In genomic region chr6:167341038-167341613, GRCh38 we compare ENCODE assay signal across 27 cellular contexts. TPM values are rescaled to one million over a fixed set of nuclear protein-coding genes. Genes with fewer than 3 reads are reported as not detected.
DNase-seq lines count a peak whose midpoint lies in the region; TF ChIP-seq lines count a peak whose summit lies in the region.
"Had no signal": no experiment of that assay in that cellular context is flagged by ENCODE, and none has a peak within 500 bp of the region (broad histone marks: within the 10 kb centered on the region; RNA-seq: fewer than 3 reads in every experiment).

No MANE protein-coding gene starts in this region.

- no peaks in the 10 kb centered on the region for H3K27me3 ChIP-seq in esophagus muscularis mucosa
- H3K27me3 ChIP-seq: pancreas, upper lobe of right lung had no signal

- peaks cover 11% of the 10 kb centered on the region for H3K9me3 Mint-ChIP-seq in nephron progenitor cell
- H3K9me3 Mint-ChIP-seq: activated naive CD4-positive, alpha-beta T cell treated with anti-CD3 and anti-CD28 coated beads, Interleukin-2, amount 50 U/mL, for 72 hours; stimulated activated naive B cell treated with anti-CD40 and anti-IgM and Interleukin-4, amounts not matched to agents 10 μg/mL and 1 μg/mL and 100 μg/mL, for 72 hours had no signal

- H3K36me3 ChIP-seq in esophagus muscularis mucosa, result no peaks in the 10 kb centered on the region
- H3K36me3 ChIP-seq: pancreas, upper lobe of right lung, WERI-Rb-1 had no signal

- H3K27me3 Mint-ChIP-seq in nephron progenitor cell (ENCODE audit: low read depth, poor library complexity), result peaks cover 25% of the 10 kb centered on the region

- WGBS in esophagus muscularis mucosa, result 52% methylated on average over 13 of the region's 13 CpGs

- H3K4me1 Mint-ChIP-seq in nephron progenitor cell, result peaks cover 32% of the 10 kb centered on the region
- H3K4me1 Mint-ChIP-seq: immature natural killer cell; memory B cell; stimulated activated naive B cell treated with anti-CD40 and anti-IgM and Interleukin-4, amounts not matched to agents 10 μg/mL and 1 μg/mL and 100 μg/mL, for 72 hours had no signal

- H3K27ac ChIP-seq in esophagus muscularis mucosa (replicated peaks in 1 of 4), result no peak overlapping the region
- H3K27ac ChIP-seq: pancreas, upper lobe of right lung, WERI-Rb-1 had no signal

- DNase-seq in NCI-H1092 (lab: John Stamatoyannopoulos, UW), result peak; percentile 26
- DNase-seq in NCI-H2029 treated with DMSO at 0.1 percent for 48 hours (lab: John Stamatoyannopoulos, UW), result peak; percentile 39
- DNase-seq in NCI-H748 treated with DMSO at 0.1 percent for 48 hours (lab: John Stamatoyannopoulos, UW), result peak; percentile 63
- DNase-seq in nephron progenitor cell, result no peak
- DNase-seq in esophagus muscularis mucosa (ENCODE audit: extremely low spot score), result no peak
- no peak for DNase-seq in AG08395 (ENCODE audit: low spot score)
- DNase-seq in activated naive CD4-positive, alpha-beta T cell treated with Interleukin-2 at 50 U/mL for 16 hours, result no peak
- DNase-seq: activated CD4-positive, alpha-beta T cell treated with anti-CD3 and anti-CD28 coated beads for 48 hours; amygdala; C1 segment of cervical spinal cord; immature natural killer cell; IMR-90; left colon; MV-4-11; NCI-H524 treated with DMSO at 0.1 percent for 48 hours; pancreas; retina; small intestine; stimulated activated naive B cell treated with anti-CD40 and anti-IgM and Interleukin-4, amounts not matched to agents 10 μg/mL and 1 μg/mL and 100 μg/mL, for 72 hours; upper lobe of right lung; WERI-Rb-1 had no signal

- peak overlapping the region; percentile 9 for H3K27ac Mint-ChIP-seq in nephron progenitor cell
- H3K27ac Mint-ChIP-seq: activated naive CD4-positive, alpha-beta T cell treated with anti-CD3 and anti-CD28 coated beads, Interleukin-2, amount 50 U/mL, for 72 hours; immature natural killer cell; memory B cell; stimulated activated naive B cell treated with anti-CD40 and anti-IgM and Interleukin-4, amounts not matched to agents 10 μg/mL and 1 μg/mL and 100 μg/mL, for 72 hours had no signal

- no peak overlapping the region for H3K4me3 ChIP-seq in esophagus muscularis mucosa
- H3K4me3 ChIP-seq: pancreas, upper lobe of right lung had no signal

- peaks cover 8% of the 10 kb centered on the region for H3K36me3 Mint-ChIP-seq in nephron progenitor cell (ENCODE audit: low read depth)
- H3K36me3 Mint-ChIP-seq: activated naive CD4-positive, alpha-beta T cell treated with anti-CD3 and anti-CD28 coated beads, Interleukin-2, amount 50 U/mL, for 72 hours; immature natural killer cell; memory B cell; stimulated activated naive B cell treated with anti-CD40 and anti-IgM and Interleukin-4, amounts not matched to agents 10 μg/mL and 1 μg/mL and 100 μg/mL, for 72 hours had no signal

- no peaks in the 10 kb centered on the region for H3K9me3 ChIP-seq in esophagus muscularis mucosa
- H3K9me3 ChIP-seq: pancreas, upper lobe of right lung had no signal

- TF ChIP-seq CTCF in nephron progenitor cell (IDR thresholded peaks at IDR 0.05) (no peak), esophagus muscularis mucosa (IDR thresholded peaks at IDR 0.05) (no peak)

- intact Hi-C loops in esophagus muscularis mucosa (cut with DNase I), result no loop called here

- no peak for TF ChIP-seq EP300 in esophagus muscularis mucosa (IDR thresholded peaks at IDR 0.05)

- no peaks in the 10 kb centered on the region for H3K4me1 ChIP-seq in esophagus muscularis mucosa
- H3K4me1 ChIP-seq: pancreas, upper lobe of right lung had no signal

- H3K4me3 Mint-ChIP-seq in nephron progenitor cell, result no peak overlapping the region
- H3K4me3 Mint-ChIP-seq: immature natural killer cell; memory B cell; stimulated activated naive B cell treated with anti-CD40 and anti-IgM and Interleukin-4, amounts not matched to agents 10 μg/mL and 1 μg/mL and 100 μg/mL, for 72 hours had no signal

- TF ChIP-seq POLR2A in esophagus muscularis mucosa (IDR thresholded peaks at IDR 0.05; ENCODE audit: low read depth), result no peak

RNA-seq across cellular contexts. Expression of gene TTLL2, which starts 16.2 kb away (rescaled TPM):
- total RNA-seq in esophagus muscularis mucosa, result not detected
- total RNA-seq: activated CD8-positive, alpha-beta memory T cell treated with anti-CD3 and anti-CD28 coated beads for 36 hours; activated naive CD4-positive, alpha-beta T cell treated with anti-CD3 and anti-CD28 coated beads, Interleukin-2, amount 50 U/mL, for 72 hours; endothelial cell of umbilical vein; IMR-90; left colon; LHCN-M2; pancreas; SK-MEL-5; upper lobe of right lung had no signal

RNA-seq across cellular contexts. Expression of gene UNC93A, which starts 50.0 kb away (rescaled TPM):
- not detected for total RNA-seq in esophagus muscularis mucosa
- total RNA-seq: activated CD8-positive, alpha-beta memory T cell treated with anti-CD3 and anti-CD28 coated beads for 36 hours; activated naive CD4-positive, alpha-beta T cell treated with anti-CD3 and anti-CD28 coated beads, Interleukin-2, amount 50 U/mL, for 72 hours; endothelial cell of umbilical vein; IMR-90; LHCN-M2; pancreas; SK-MEL-5; upper lobe of right lung had no signal

Comparison
In these comparisons a context has a peak if more than half of its experiments do, and no peak if none do; other contexts are left out.
1. DNase-seq: peak in NCI-H1092 (single experiment), NCI-H2029 treated with DMSO at 0.1 percent for 48 hours (single experiment) and NCI-H748 treated with DMSO at 0.1 percent for 48 hours (single experiment); none in nephron progenitor cell (single experiment), esophagus muscularis mucosa (single experiment), AG08395 (single experiment) and activated naive CD4-positive, alpha-beta T cell treated with Interleukin-2 at 50 U/mL for 16 hours (single experiment).